Comparison of ENCODE assay signal across 1 cellular context in genomic region chr7:99366646-99367045, GRCh38.
TF ChIP-seq lines count a peak whose summit lies in the region.

No MANE protein-coding gene starts in this region.

TF ChIP-seq in K562, 482 proteins besides CTCF, POLR2A, EP300 and RAD21:
- peak; percentile 39; the same call in 1 of the 2 replicates for TF ChIP-seq POLR2G (IDR thresholded peaks at IDR 0.05; ENCODE audit: low read depth, low read length)
- TF ChIP-seq TSC22D4 (tag; IDR thresholded peaks at IDR 0.05), result no peak
- TF ChIP-seq XRCC5 (IDR thresholded peaks at IDR 0.05; ENCODE audit: low read depth, low read length), result no peak
- no peak for TF ChIP-seq NONO (IDR thresholded peaks at IDR 0.05; ENCODE audit: low read depth in 2 of 2, low read length in 1 of 2)
- no peak for TF ChIP-seq ZNF511 (CRISPR knock-in tag; IDR thresholded peaks at IDR 0.05)
